In the genomic region with DNA sequence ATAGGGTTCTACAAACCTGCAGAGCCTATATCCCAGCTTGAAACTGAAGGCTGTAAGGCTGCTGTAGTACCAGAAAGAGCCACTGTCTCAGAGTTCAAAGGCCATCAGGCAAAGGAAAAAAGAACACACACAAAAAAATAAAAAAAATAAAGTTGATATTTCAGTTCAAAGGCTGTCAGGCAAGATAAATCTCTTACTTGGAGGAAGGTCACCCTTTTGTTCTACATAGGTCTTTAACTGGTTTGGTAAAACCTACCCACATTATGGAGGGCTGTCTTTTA, we compare ENCODE assay signal across 35 cellular contexts. TPM values are rescaled to one million over a fixed set of nuclear protein-coding genes. Genes with fewer than 3 reads are reported as not detected.
DNase-seq lines count a peak whose midpoint lies in the region; ATAC-seq and TF ChIP-seq lines count a peak whose summit lies in the region.
"Had no signal": no experiment of that assay in that cellular context is flagged by ENCODE, and none has a peak within 500 bp of the region (broad histone marks: within the 10 kb centered on the region; RNA-seq: fewer than 3 reads in every experiment).

No MANE protein-coding gene starts in this region.

- intact Hi-C loops in Panc1 (cut with micrococcal nuclease; ENCODE audit: unreplicated experiment) (no loop called here), ovary (cut with DNase I) (no loop called here)

- H3K27ac ChIP-seq in AG04450 (ENCODE audit: low read depth, low read length) (no peak overlapping the region), Panc1 (ENCODE audit: low read length) (peak overlapping the region; percentile 45; the same call in 1 of the 2 replicates), ovary (no peak overlapping the region)
- H3K27ac ChIP-seq: breast epithelium, colonic mucosa, gastroesophageal sphincter, pancreas, uterus had no signal

- BruUV-seq in Panc1 (replicated peaks; lab: Mats Ljungman, UMichigan) = no TSS peak

- H3K4me1 ChIP-seq in Panc1 (ENCODE audit: control insufficient read depth, insufficient read depth, low read length) = no peaks in the 10 kb centered on the region; the same call in 1 of the 2 replicates
- peaks cover 5% of the 10 kb centered on the region for H3K4me1 ChIP-seq in ovary (ENCODE audit: insufficient read depth)
- H3K4me1 ChIP-seq: breast epithelium, colonic mucosa, pancreas, uterus had no signal

- H3K4me1 Mint-ChIP-seq in progenitor cell of endocrine pancreas (ENCODE audit: low read depth) = no peaks in the 10 kb centered on the region
- H3K4me1 Mint-ChIP-seq: activated CD4-positive, alpha-beta memory T cell treated with anti-CD3 and anti-CD28 coated beads, Interleukin-2, amount 10 ng/mL, durations not matched to agents 7 days and 5 days had no signal

- H3K27me3 ChIP-seq in AG04450 (ENCODE audit: control insufficient read depth, insufficient read depth, low read length) (no peaks in the 10 kb centered on the region), Panc1 (ENCODE audit: control insufficient read depth, insufficient read depth, low read length) (no peaks in the 10 kb centered on the region), ovary (no peaks in the 10 kb centered on the region)
- H3K27me3 ChIP-seq: breast epithelium, colonic mucosa, gastroesophageal sphincter, pancreas, uterus had no signal

- H3K36me3 Mint-ChIP-seq in progenitor cell of endocrine pancreas (ENCODE audit: insufficient read depth) = no peaks in the 10 kb centered on the region

- H3K4me3 ChIP-seq in AG04450 (ENCODE audit: low read depth, low read length) (no peak overlapping the region), Panc1 (ENCODE audit: low read depth in 2 of 2, low read length in 2 of 2) (no peak overlapping the region), epithelial cell of esophagus (ENCODE audit: low read length) (no peak overlapping the region), ovary (no peak overlapping the region)
- H3K4me3 ChIP-seq: breast epithelium, colonic mucosa, gastroesophageal sphincter, pancreas, uterus had no signal

- no peak for TF ChIP-seq POLR2A in ovary (IDR thresholded peaks at IDR 0.05)

- H3K36me3 ChIP-seq in Panc1 (ENCODE audit: control insufficient read depth, insufficient read depth, low read length) (no peaks in the 10 kb centered on the region), ovary (no peaks in the 10 kb centered on the region)
- H3K36me3 ChIP-seq: breast epithelium, colonic mucosa, gastroesophageal sphincter, pancreas, uterus had no signal

- H3K9me3 Mint-ChIP-seq in progenitor cell of endocrine pancreas (ENCODE audit: low read depth) = peaks cover 3% of the 10 kb centered on the region
- H3K9me3 Mint-ChIP-seq: activated CD4-positive, alpha-beta memory T cell treated with anti-CD3 and anti-CD28 coated beads, Interleukin-2, amount 10 ng/mL, durations not matched to agents 7 days and 5 days; activated naive CD4-positive, alpha-beta T cell treated with anti-CD3 and anti-CD28 coated beads for 36 hours; activated T-helper 1 cell treated with anti-CD3 and anti-CD28 coated beads, Interleukin-12 subunit alpha, Interleukin-12 subunit beta, Interleukin-2, Interleukin-4 antibody, amounts not matched to agents 30 ng/mL and 10 ng/mL and 1 ng/mL, durations not matched to agents 14 hours and 24 hours and 36 hours had no signal

- DNase-seq in AG04450 (ENCODE audit: low read depth, low spot score) (no peak), Panc1 (ENCODE audit: low read depth, low spot score) (no peak), epithelial cell of esophagus (ENCODE audit: low read depth) (no peak), progenitor cell of endocrine pancreas (ENCODE audit: low spot score, unreplicated experiment) (no peak), ovary (no peak), cerebellum (ENCODE audit: low spot score) (no peak), islet precursor cell (no peak), NCI-H2196 (lab: John Stamatoyannopoulos, UW; ENCODE audit: unreplicated experiment) (no peak)
- DNase-seq: ACHN; activated CD4-positive, alpha-beta memory T cell treated with anti-CD3 and anti-CD28 coated beads, Interleukin-2, amount 10 ng/mL, durations not matched to agents 7 days and 5 days; activated CD4-positive, alpha-beta T cell treated with anti-CD3 and anti-CD28 coated beads for 1 hour; activated CD8-positive, alpha-beta memory T cell treated with anti-CD3 and anti-CD28 coated beads, Interleukin-2, amount 50 U/mL, for 48 hours; activated naive CD4-positive, alpha-beta T cell treated with anti-CD3 and anti-CD28 coated beads for 36 hours; colonic mucosa; effector memory CD4-positive, alpha-beta T cell; hippocampal formation; left cardiac atrium; NCI-H1417 treated with DMSO at 0.1 percent for 48 hours; NCI-H2029 treated with DMSO at 0.1 percent for 48 hours; NCI-H2227 treated with DMSO at 0.1 percent for 48 hours; NCI-H526 treated with DMSO at 0.1 percent for 48 hours; NK-92 treated with Interleukin-12 subunit alpha and Interleukin-12 subunit beta, amount 100 ng/mL, for 24 hours; pancreas; SK-N-SH; stimulated activated CD4-positive, alpha-beta T cell treated with anti-CD3 and anti-CD28 coated beads, Interleukin-2, amount 100 ng/mL, for 24 hours; T-helper 2 cell; uterus had no signal

- no peaks in the 10 kb centered on the region for H3K27me3 Mint-ChIP-seq in progenitor cell of endocrine pancreas
- H3K27me3 Mint-ChIP-seq: stimulated activated naive CD8-positive, alpha-beta T cell treated with anti-CD3 and anti-CD28 coated beads, Interleukin-15, Interleukin-2, amounts not matched to agents 100 ng/mL and 50 ng/mL, for 24 hours had no signal

- CTCF ChIA-PET in AG04450 (lab: Charles Lee) (no interaction called here), Panc1 (lab: Charles Lee) (no interaction called here)

- H3K9me3 ChIP-seq in AG04450 (ENCODE audit: control insufficient read depth, insufficient read depth, low read length) (no peaks in the 10 kb centered on the region; the same call in 1 of the 2 replicates), Panc1 (ENCODE audit: control insufficient read depth, insufficient read depth, low read depth, low read length) (no peaks in the 10 kb centered on the region), ovary (no peaks in the 10 kb centered on the region)
- H3K9me3 ChIP-seq: breast epithelium, colonic mucosa, gastroesophageal sphincter, pancreas, SK-N-SH, uterus had no signal

- TF ChIP-seq CTCF in AG04450 (IDR thresholded peaks at IDR 0.05; ENCODE audit: low read depth, low read length) (peak; percentile 19; the same call in 1 of the 2 replicates), Panc1 (IDR thresholded peaks at IDR 0.05) (no peak), epithelial cell of esophagus (IDR thresholded peaks at IDR 0.05; ENCODE audit: insufficient read depth, low read depth, low read length, missing control alignments) (peak; percentile 10), progenitor cell of endocrine pancreas (IDR thresholded peaks at IDR 0.05; ENCODE audit: unreplicated experiment) (peak; percentile 15), ovary (IDR thresholded peaks at IDR 0.05) (no peak)

- in situ Hi-C loops in Panc1 (cut with HindIII; ENCODE audit: low pct_unique_long_range_greater_than_20kb, low sequenced_read_pairs) = no loop called here

- no peak overlapping the region for H3K4me3 Mint-ChIP-seq in progenitor cell of endocrine pancreas (ENCODE audit: low read depth)
- H3K4me3 Mint-ChIP-seq: activated CD4-positive, alpha-beta memory T cell treated with anti-CD3 and anti-CD28 coated beads, Interleukin-2, amount 10 ng/mL, durations not matched to agents 7 days and 5 days; activated naive CD4-positive, alpha-beta T cell treated with anti-CD3 and anti-CD28 coated beads for 36 hours; activated T-helper 1 cell treated with anti-CD3 and anti-CD28 coated beads, Interleukin-12 subunit alpha, Interleukin-12 subunit beta, Interleukin-2, Interleukin-4 antibody, amounts not matched to agents 30 ng/mL and 10 ng/mL and 1 ng/mL, durations not matched to agents 14 hours and 24 hours and 36 hours; stimulated activated naive CD8-positive, alpha-beta T cell treated with anti-CD3 and anti-CD28 coated beads, Interleukin-15, Interleukin-2, amounts not matched to agents 100 ng/mL and 50 ng/mL, for 24 hours had no signal

- POLR2A ChIA-PET in AG04450 (lab: Yijun Ruan, JAX) = no interaction called here
- POLR2A ChIA-PET in Panc1 (lab: Charles Lee) = no interaction called here

- peak; percentile 34; the same call in 1 of the 2 replicates for ATAC-seq in Panc1
- ATAC-seq: esophagus mucosa, gastroesophageal sphincter, HepG2, left cardiac atrium, Right ventricle myocardium inferior had no signal

- no peak for TF ChIP-seq EP300 in ovary (IDR thresholded peaks at IDR 0.05)

- H3K27ac Mint-ChIP-seq in progenitor cell of endocrine pancreas = no peak overlapping the region
- H3K27ac Mint-ChIP-seq: activated CD4-positive, alpha-beta memory T cell treated with anti-CD3 and anti-CD28 coated beads, Interleukin-2, amount 10 ng/mL, durations not matched to agents 7 days and 5 days; activated naive CD4-positive, alpha-beta T cell treated with anti-CD3 and anti-CD28 coated beads for 36 hours; activated T-helper 1 cell treated with anti-CD3 and anti-CD28 coated beads, Interleukin-12 subunit alpha, Interleukin-12 subunit beta, Interleukin-2, Interleukin-4 antibody, amounts not matched to agents 30 ng/mL and 10 ng/mL and 1 ng/mL, durations not matched to agents 14 hours and 24 hours and 36 hours; stimulated activated naive CD8-positive, alpha-beta T cell treated with anti-CD3 and anti-CD28 coated beads, Interleukin-15, Interleukin-2, amounts not matched to agents 100 ng/mL and 50 ng/mL, for 24 hours had no signal

RNA-seq across cellular contexts. Expression of gene TMEM26, which starts 12.0 kb away (rescaled TPM):
- polyA plus RNA-seq in AG04450 (2011; rRNA removed) = 2.3 TPM in 2 replicates
- polyA minus RNA-seq in AG04450 (2011; rRNA and poly(A)+ RNA removed) = 2.1 and 3.0 TPM in 2 replicates
- 14.3 TPM for total RNA-seq in Panc1 (2021; ENCODE audit: unreplicated experiment)
- 6.2 TPM for polyA plus RNA-seq in Panc1 (2012; ENCODE audit: insufficient read length)
- 0.24 and 0.87 TPM in 2 replicates for total RNA-seq in progenitor cell of endocrine pancreas
- total RNA-seq in ovary = 1 to 10 TPM in 4 of 7 donors, under 1 TPM in 3; 0.12 to 2.9 (median 1.1) TPM
- 1 to 10 TPM in 1 of 2 donors, under 1 TPM in 1; 0.35 to 2.6 TPM for polyA plus RNA-seq in ovary
- total RNA-seq in cerebellum = 2.4 TPM
- total RNA-seq: activated CD4-positive, alpha-beta memory T cell treated with anti-CD3 and anti-CD28 coated beads, Interleukin-2, amount 10 ng/mL, durations not matched to agents 7 days and 5 days; activated naive CD4-positive, alpha-beta T cell treated with anti-CD3 and anti-CD28 coated beads for 36 hours; activated T-helper 1 cell treated with anti-CD3 and anti-CD28 coated beads, Interleukin-12 subunit alpha, Interleukin-12 subunit beta, Interleukin-2, Interleukin-4 antibody, amounts not matched to agents 30 ng/mL and 10 ng/mL and 1 ng/mL, durations not matched to agents 14 hours and 24 hours and 36 hours; HepG2 had no signal
- polyA plus RNA-seq: HepG2, neural cell had no signal

Comparison
In these comparisons a context has a peak if more than half of its experiments do, and no peak if none do; other contexts are left out.
1. CTCF ChIP-seq: peak in AG04450 (single experiment), epithelial cell of esophagus (single experiment) and progenitor cell of endocrine pancreas (single experiment); none in Panc1 (single experiment) and ovary (0 of 3).